In the genomic region with DNA sequence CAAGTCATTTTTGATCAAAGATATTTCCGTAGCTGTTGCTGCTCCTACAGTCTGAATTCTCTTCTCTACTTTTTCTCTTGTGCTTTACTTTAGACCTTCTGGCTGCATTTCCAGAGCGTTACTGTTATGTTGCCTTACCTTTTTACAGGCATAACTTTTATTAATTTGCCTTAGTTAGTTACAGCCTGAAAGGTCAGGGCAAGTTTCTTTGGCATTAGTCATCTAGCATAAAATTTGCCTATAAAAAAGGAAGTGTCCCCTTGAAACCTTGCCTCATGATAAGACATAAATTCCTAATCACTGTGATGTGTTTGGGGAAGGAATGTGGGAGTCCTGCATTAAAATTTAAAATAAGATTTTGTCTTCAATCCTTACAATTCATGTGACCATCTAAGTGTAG, we compare ENCODE assay signal across 16 cellular contexts.
"Had no signal": no experiment of that assay in that cellular context is flagged by ENCODE, and none has a peak within 500 bp of the region (broad histone marks: within the 10 kb centered on the region; RNA-seq: fewer than 3 reads in every experiment).

No MANE protein-coding gene starts in this region.

- FAIRE-seq: colon had no signal

- H3K9me3 Mint-ChIP-seq: activated naive CD4-positive, alpha-beta T cell treated with anti-CD3 and anti-CD28 coated beads, Interleukin-2, amount 50 U/mL, for 24 hours; natural killer cell treated with Interleukin-12 subunit alpha and Interleukin-12 subunit beta and Interleukin-15 and Interleukin-18, amount 100 ng/mL, for 72 hours had no signal

- H3K27ac Mint-ChIP-seq: activated CD8-positive, alpha-beta T cell treated with anti-CD3 and anti-CD28 coated beads for 36 hours; activated naive CD4-positive, alpha-beta T cell treated with anti-CD3 and anti-CD28 coated beads, Interleukin-2, amount 50 U/mL, for 24 hours; natural killer cell treated with Interleukin-12 subunit alpha and Interleukin-12 subunit beta and Interleukin-15 and Interleukin-18, amount 100 ng/mL, for 72 hours; stimulated activated naive B cell treated with anti-CD40 and anti-IgM and Interleukin-4, amounts not matched to agents 10 μg/mL and 1 μg/mL and 100 μg/mL, for 72 hours had no signal

- H3K4me1 Mint-ChIP-seq: activated naive CD4-positive, alpha-beta T cell treated with anti-CD3 and anti-CD28 coated beads, Interleukin-2, amount 50 U/mL, for 24 hours; stimulated activated naive B cell treated with anti-CD40 and anti-IgM and Interleukin-4, amounts not matched to agents 10 μg/mL and 1 μg/mL and 100 μg/mL, for 72 hours had no signal

- DNase-seq: activated CD4-positive, alpha-beta T cell treated with anti-CD3 and anti-CD28 coated beads for 48 hours; activated CD8-positive, alpha-beta T cell treated with anti-CD3 and anti-CD28 coated beads for 36 hours; activated effector memory CD4-positive, alpha-beta T cell treated with anti-CD3 and anti-CD28 coated beads, Interleukin-2, amount 50 U/mL, for 16 hours; activated T-cell treated with anti-CD3 and anti-CD28 coated beads, Interleukin-2, amount 50 U/mL, for 48 hours; foreskin fibroblast; head of caudate nucleus; kidney glomerular epithelial cell; mesendoderm; right cardiac atrium; stimulated activated CD4-positive, alpha-beta T cell treated with anti-CD3 and anti-CD28 coated beads, Interleukin-15, amount 100 ng/mL, for 24 hours; stimulated activated CD4-positive, alpha-beta T cell treated with anti-CD3 and anti-CD28 coated beads, Interleukin-4, amount 100 ng/mL, for 1 hour; stimulated activated naive B cell treated with anti-CD40 and anti-IgM and Interleukin-4, amounts not matched to agents 10 μg/mL and 1 μg/mL and 100 μg/mL, for 72 hours; thyroid gland had no signal

- H3K4me3 Mint-ChIP-seq: activated CD8-positive, alpha-beta T cell treated with anti-CD3 and anti-CD28 coated beads for 36 hours; activated naive CD4-positive, alpha-beta T cell treated with anti-CD3 and anti-CD28 coated beads, Interleukin-2, amount 50 U/mL, for 24 hours; natural killer cell treated with Interleukin-12 subunit alpha and Interleukin-12 subunit beta and Interleukin-15 and Interleukin-18, amount 100 ng/mL, for 72 hours; stimulated activated naive B cell treated with anti-CD40 and anti-IgM and Interleukin-4, amounts not matched to agents 10 μg/mL and 1 μg/mL and 100 μg/mL, for 72 hours had no signal

- H3K36me3 Mint-ChIP-seq: activated naive CD4-positive, alpha-beta T cell treated with anti-CD3 and anti-CD28 coated beads, Interleukin-2, amount 50 U/mL, for 24 hours; natural killer cell treated with Interleukin-12 subunit alpha and Interleukin-12 subunit beta and Interleukin-15 and Interleukin-18, amount 100 ng/mL, for 72 hours; stimulated activated naive B cell treated with anti-CD40 and anti-IgM and Interleukin-4, amounts not matched to agents 10 μg/mL and 1 μg/mL and 100 μg/mL, for 72 hours had no signal
